8 cellular contexts compared by ENCODE assay signal in the genomic region with DNA sequence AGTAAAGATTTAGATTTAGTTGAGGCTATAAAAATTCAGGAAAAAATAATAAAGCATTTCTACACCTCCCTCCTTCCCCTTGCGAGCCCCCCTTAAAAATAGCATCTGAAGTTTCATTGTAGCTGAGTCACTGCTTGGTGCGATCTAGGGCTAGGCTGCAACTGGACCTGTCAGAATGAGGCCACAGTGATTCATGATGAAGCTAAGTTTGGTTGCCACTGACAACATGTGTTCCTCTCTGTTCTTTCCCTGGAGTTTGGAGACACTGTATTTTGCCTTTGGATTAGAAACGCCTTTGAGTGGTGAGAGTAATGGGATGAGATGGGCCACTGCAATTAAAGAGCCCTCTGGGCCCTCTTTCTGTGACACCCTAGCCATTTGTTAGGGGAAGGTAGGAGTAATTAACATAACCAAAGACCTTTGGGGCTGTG.
DNase-seq lines count a peak whose midpoint lies in the region; ATAC-seq lines count a peak whose summit lies in the region.

No MANE protein-coding gene starts in this region.

- peak; percentile 8 for DNase-seq in HS-27A (ENCODE audit: low read depth)
- no peak for DNase-seq in activated naive CD8-positive, alpha-beta T cell treated with anti-CD3 and anti-CD28 coated beads for 36 hours
- DNase-seq in iPS DF 19.7 (ENCODE audit: low read depth, low spot score) = peak; percentile 20
- DNase-seq in superior temporal gyrus (ENCODE audit: extremely low spot score) = peak; percentile 63
- no peak for DNase-seq in activated CD4-positive, alpha-beta T cell treated with anti-CD3 and anti-CD28 coated beads for 1 hour
- no peak for DNase-seq in T-helper 2 cell treated with Interferon-gamma antibody and Interleukin-4, amounts not matched to agents 5 μg/mL and 100 μg/mL, for 36 hours (ENCODE audit: low spot score)

- H3K27me3 Mint-ChIP-seq in activated naive CD8-positive, alpha-beta T cell treated with anti-CD3 and anti-CD28 coated beads for 36 hours = no peaks in the 10 kb centered on the region
- no peaks in the 10 kb centered on the region for H3K27me3 Mint-ChIP-seq in T-helper 2 cell treated with Interferon-gamma antibody and Interleukin-4, amounts not matched to agents 5 μg/mL and 100 μg/mL, for 36 hours (ENCODE audit: low read depth)

- H3K27ac Mint-ChIP-seq in activated naive CD8-positive, alpha-beta T cell treated with anti-CD3 and anti-CD28 coated beads for 36 hours = peak overlapping the region; percentile 85
- H3K27ac Mint-ChIP-seq in T-helper 2 cell treated with Interferon-gamma antibody and Interleukin-4, amounts not matched to agents 5 μg/mL and 100 μg/mL, for 36 hours = no peak overlapping the region

- H3K36me3 Mint-ChIP-seq in activated naive CD8-positive, alpha-beta T cell treated with anti-CD3 and anti-CD28 coated beads for 36 hours = peaks cover 15% of the 10 kb centered on the region
- H3K36me3 Mint-ChIP-seq in T-helper 2 cell treated with Interferon-gamma antibody and Interleukin-4, amounts not matched to agents 5 μg/mL and 100 μg/mL, for 36 hours (ENCODE audit: low read depth) = peaks cover 2% of the 10 kb centered on the region

- peaks cover 7% of the 10 kb centered on the region for H3K9me3 Mint-ChIP-seq in activated naive CD8-positive, alpha-beta T cell treated with anti-CD3 and anti-CD28 coated beads for 36 hours
- no peaks in the 10 kb centered on the region for H3K9me3 Mint-ChIP-seq in T-helper 2 cell treated with Interferon-gamma antibody and Interleukin-4, amounts not matched to agents 5 μg/mL and 100 μg/mL, for 36 hours

- ATAC-seq in GM19324 (IDR thresholded peaks at IDR 0.05; ENCODE audit: low FRiP score, unreplicated experiment) = no peak
- no peak for ATAC-seq in HG03196 (IDR thresholded peaks at IDR 0.05; ENCODE audit: unreplicated experiment)

- no peak overlapping the region for H3K4me3 Mint-ChIP-seq in activated naive CD8-positive, alpha-beta T cell treated with anti-CD3 and anti-CD28 coated beads for 36 hours
- no peak overlapping the region for H3K4me3 Mint-ChIP-seq in T-helper 2 cell treated with Interferon-gamma antibody and Interleukin-4, amounts not matched to agents 5 μg/mL and 100 μg/mL, for 36 hours

- H3K4me1 Mint-ChIP-seq in activated naive CD8-positive, alpha-beta T cell treated with anti-CD3 and anti-CD28 coated beads for 36 hours = peaks cover 41% of the 10 kb centered on the region
- peaks cover 17% of the 10 kb centered on the region for H3K4me1 Mint-ChIP-seq in T-helper 2 cell treated with Interferon-gamma antibody and Interleukin-4, amounts not matched to agents 5 μg/mL and 100 μg/mL, for 36 hours (ENCODE audit: low read depth)

Comparison
In these comparisons a context has a peak if more than half of its experiments do, and no peak if none do; other contexts are left out.
1. DNase-seq: peak in HS-27A (single experiment), iPS DF 19.7 (single experiment) and superior temporal gyrus (single experiment); none in activated naive CD8-positive, alpha-beta T cell treated with anti-CD3 and anti-CD28 coated beads for 36 hours (single experiment), activated CD4-positive, alpha-beta T cell treated with anti-CD3 and anti-CD28 coated beads for 1 hour (single experiment) and T-helper 2 cell treated with Interferon-gamma antibody and Interleukin-4, amounts not matched to agents 5 μg/mL and 100 μg/mL, for 36 hours (single experiment).